In genomic region chr6:161301338-161301737, GRCh38 we compare ENCODE assay signal across 15 cellular contexts. TPM values are rescaled to one million over a fixed set of nuclear protein-coding genes. Genes with fewer than 3 reads are reported as not detected.
DNase-seq lines count a peak whose midpoint lies in the region; ATAC-seq, FAIRE-seq and TF ChIP-seq lines count a peak whose summit lies in the region.
"Had no signal": no experiment of that assay in that cellular context is flagged by ENCODE, and none has a peak within 500 bp of the region (broad histone marks: within the 10 kb centered on the region; RNA-seq: fewer than 3 reads in every experiment).

No MANE protein-coding gene starts in this region.

- POLR2A ChIA-PET in K562 (lab: Yijun Ruan, JAX): interaction anchor here (0.7 kb wide), 1 partner anchor 249 kb away, joined by 5 read pairs; no protein-coding TSS in a partner anchor

- H3K79me2 ChIP-seq in K562 (ENCODE audit: control insufficient read depth, insufficient read depth, low read length): no peaks in the 10 kb centered on the region; the same call in 2 of the 3 replicates

- H3K27me3 Mint-ChIP-seq in activated T-cell treated with anti-CD3 and anti-CD28 coated beads, Interleukin-2, amount 50 U/mL, for 4 hours (ENCODE audit: low read depth): peaks cover 2% of the 10 kb centered on the region

- no peak overlapping the region for H3K4me2 ChIP-seq in K562 (ENCODE audit: insufficient read depth, low read length)
- H3K4me2 ChIP-seq: KMS-11 had no signal

- H3K9me3 Mint-ChIP-seq in activated T-cell treated with anti-CD3 and anti-CD28 coated beads, Interleukin-2, amount 50 U/mL, for 4 hours: no peaks in the 10 kb centered on the region

- H3K9me1 ChIP-seq in K562 (ENCODE audit: control insufficient read depth, insufficient read depth, low read length): no peaks in the 10 kb centered on the region

- CTCF ChIA-PET in K562 (lab: Yijun Ruan, JAX; ENCODE audit: low intra/inter-chr PET ratio): no interaction called here

- H3K27ac ChIP-seq in K562 (ENCODE audit: extremely low read depth, low read depth, low read length) (no peak overlapping the region), upper lobe of left lung (no peak overlapping the region)
- H3K27ac ChIP-seq: KMS-11 had no signal

- DNase-seq in HS-5 (ENCODE audit: low read depth) (peak; percentile 49), K562 (ENCODE audit: extremely low read depth in 1 of 4, low spot score in 3 of 4) (no peak), left cardiac atrium (no peak), upper lobe of left lung (peak in 1 of 2 donors; percentile 67), T-helper 2 cell (no peak), NCI-H748 treated with DMSO at 0.1 percent for 48 hours (lab: John Stamatoyannopoulos, UW) (no peak)
- no peak for DNase-seq in stimulated activated CD4-positive, alpha-beta T cell treated with anti-CD3 and anti-CD28 coated beads, Interleukin-2, amount 100 ng/mL, for 48 hours
- DNase-seq in activated T-cell treated with anti-CD3 and anti-CD28 coated beads, Interleukin-2, amount 50 U/mL, for 4 hours: no peak
- DNase-seq: dorsolateral prefrontal cortex, mucosa of descending colon, T-helper 17 cell had no signal

- H3K4me1 ChIP-seq in K562 (replicated peaks in 1 of 2; ENCODE audit: control insufficient read depth in 2 of 2, insufficient read depth in 2 of 2, low read length in 2 of 2) (peaks cover 2 to 10% of the 10 kb centered on the region in 2 experiments; a peak in 3 of 5 replicates), upper lobe of left lung (peaks cover 0 to 9% (median 2%) of the 10 kb centered on the region in 4 donors)

- H4K20me1 ChIP-seq in K562 (replicated peaks; ENCODE audit: control insufficient read depth, insufficient read depth, low read length): no peaks in the 10 kb centered on the region

- 25% methylated on average over 2 of the region's 2 CpGs for WGBS in K562 (ENCODE audit: insufficient coverage, low coverage, missing lambda C conversion rate)
- 48 to 53% methylated on average over 2 of the region's 2 CpGs for WGBS in upper lobe of left lung, 2 donors

- H3K27me3 ChIP-seq in K562 (ENCODE audit: control insufficient read depth in 2 of 2, insufficient read depth in 2 of 2, low read length in 2 of 2) (no peaks in the 10 kb centered on the region), upper lobe of left lung (no peaks in the 10 kb centered on the region)
- H3K27me3 ChIP-seq: dorsolateral prefrontal cortex had no signal

- no peaks in the 10 kb centered on the region for H3K36me3 ChIP-seq in K562 (ENCODE audit: control insufficient read depth, insufficient read depth, low read length)
- H3K36me3 ChIP-seq in upper lobe of left lung: no peaks in the 10 kb centered on the region

- H3K4me1 Mint-ChIP-seq in activated T-cell treated with anti-CD3 and anti-CD28 coated beads, Interleukin-2, amount 50 U/mL, for 4 hours (ENCODE audit: low read depth): no peaks in the 10 kb centered on the region

- peak; percentile 35 for FAIRE-seq in K562 (lab: Jason Lieb, UNC)
- FAIRE-seq: D721Med, H54 had no signal

- TF ChIP-seq POLR2A in K562 (conservative IDR thresholded peaks at IDR 0.05) (no peak), upper lobe of left lung (IDR thresholded peaks at IDR 0.05) (no peak)

- H3K4me3 Mint-ChIP-seq in activated T-cell treated with anti-CD3 and anti-CD28 coated beads, Interleukin-2, amount 50 U/mL, for 4 hours: no peak overlapping the region
- H3K4me3 Mint-ChIP-seq: activated naive CD8-positive, alpha-beta T cell; T-helper 17 cell had no signal

- H3K9me3 ChIP-seq in K562 (replicated peaks; ENCODE audit: control insufficient read depth, insufficient read depth, low read depth, low read length) (no peaks in the 10 kb centered on the region), upper lobe of left lung (no peaks in the 10 kb centered on the region)
- H3K9me3 ChIP-seq: mucosa of descending colon had no signal

- TF ChIP-seq EP300 in K562 (IDR thresholded peaks at IDR 0.05; ENCODE audit: low read length): no peak
- TF ChIP-seq EP300 in upper lobe of left lung (IDR thresholded peaks at IDR 0.05): no peak

- no peak for TF ChIP-seq RAD21 in K562 (CRISPR knock-in tag; conservative IDR thresholded peaks at IDR 0.05 in 1 of 2, IDR thresholded peaks at IDR 0.05 in 1 of 2)

- no TSS peak for BruUV-seq in K562 (replicated peaks; lab: Mats Ljungman, UMichigan)

- H3K4me3 ChIP-seq in K562 (no peak overlapping the region), upper lobe of left lung (no peak overlapping the region)
- H3K4me3 ChIP-seq: dorsolateral prefrontal cortex, mucosa of descending colon had no signal

- in situ Hi-C loops in K562 (cut with MboI): no loop called here

- H2AFZ ChIP-seq in K562 (ENCODE audit: low read depth, low read length): no peak overlapping the region

- H3K9ac ChIP-seq in K562 (ENCODE audit: insufficient read depth in 1 of 2, low read depth in 2 of 2, low read length in 2 of 2): 0 out of 4 replicates have a peak overlapping the region, but pooled peaks of 1 of the 2 experiments have one; percentile 1
- H3K9ac ChIP-seq: KMS-11 had no signal

- no peak for TF ChIP-seq CTCF in K562 (IDR thresholded peaks at IDR 0.05 in 2 of 3, conservative IDR thresholded peaks at IDR 0.05 in 1 of 3; ENCODE audit: insufficient read depth in 2 of 3, low read depth in 1 of 3, low read length in 3 of 3)
- TF ChIP-seq CTCF in upper lobe of left lung (IDR thresholded peaks at IDR 0.05): no peak

- intact Hi-C loops in K562 (cut with micrococcal nuclease): no loop called here
- intact Hi-C loops in left cardiac atrium (cut with DNase I): no loop called here

- no peaks in the 10 kb centered on the region for H3K36me3 Mint-ChIP-seq in activated T-cell treated with anti-CD3 and anti-CD28 coated beads, Interleukin-2, amount 50 U/mL, for 4 hours (ENCODE audit: insufficient read depth)
- H3K36me3 Mint-ChIP-seq: activated naive CD8-positive, alpha-beta T cell had no signal

- ATAC-seq in K562: peak; percentile 21; the same call in 2 of the 3 replicates
- ATAC-seq in left cardiac atrium: peak; percentile 62 to 93
- ATAC-seq in upper lobe of left lung (ENCODE audit: low FRiP score in 2 of 2): peak; percentile 60 to 66
- ATAC-seq in activated T-cell treated with anti-CD3 and anti-CD28 coated beads, Interleukin-2, amount 50 U/mL, for 4 hours: no peak
- ATAC-seq: mucosa of descending colon, T-helper 17 cell had no signal

TF ChIP-seq in K562, 482 proteins besides CTCF, POLR2A, EP300 and RAD21:
- peak in 1 of 2 experiments; percentile 62; a peak in 1 of 4 replicates for TF ChIP-seq TEAD1 (CRISPR knock-in tag; IDR thresholded peaks at IDR 0.05)
- TF ChIP-seq HNRNPK (IDR thresholded peaks at IDR 0.05; ENCODE audit: low read depth, low read length, poor library complexity, severe bottlenecking): no peak
- no peak for TF ChIP-seq CEBPG (CRISPR knock-in tag; IDR thresholded peaks at IDR 0.05)
- TF ChIP-seq CEBPG (tag; conservative IDR thresholded peaks at IDR 0.05 in 1 of 2, IDR thresholded peaks at IDR 0.05 in 1 of 2): 0 out of 4 replicates have a peak, but pooled peaks of 1 of the 2 experiments have one; percentile 8

RNA-seq across cellular contexts. Expression of gene AGPAT4, which starts 27.5 kb away (rescaled TPM):
- total RNA-seq in K562 (2011; cell fraction: chromatin; rRNA removed; ENCODE audit: low replicate concordance): 90.5 and 109 TPM in 2 replicates
- total RNA-seq in K562 (2011; cell fraction: nucleolus; rRNA removed): 65.2 and 67.4 TPM in 2 replicates
- total RNA-seq in K562 (2011; cell fraction: nucleoplasm; rRNA removed): 60.1 and 75.0 TPM in 2 replicates
- total RNA-seq in K562 (2014; rRNA removed) (4.5 and 6.7 TPM in 2 replicates), K562 (2014; rRNA removed; fragmentation: Illumina TruSeq; extraction: Trizol) (7.1 and 7.9 TPM in 2 replicates), K562 (2015; rRNA removed; fragmentation: Illumina TruSeq; extraction: Trizol) (5.0 and 5.6 TPM in 2 replicates), K562 (2021) (9.2 and 9.7 TPM in 2 replicates), left cardiac atrium (1 to 10 TPM; 2.9 to 4.6 TPM), upper lobe of left lung (10 to 100 TPM in 5 of 6 donors, 1 to 10 TPM in 1; 7.0 to 26.3 (median 14.4) TPM)
- polyA plus RNA-seq in K562 (2011; rRNA removed) (15.0 and 17.0 TPM in 2 replicates), K562 (2014; fragmentation: Illumina TruSeq; extraction: Trizol) (5.6 and 5.7 TPM in 2 replicates), K562 (2014; fragmentation: Nextera tagmentation; extraction: Ambion mirVana) (1 to 10 TPM; 2.2 to 3.4 TPM), K562 (2014; rRNA removed) (7.2 and 7.3 TPM in 2 replicates)
- polyA plus RNA-seq in K562 (2011; cell fraction: cytosol; rRNA removed): 9.2 and 14.2 TPM in 2 replicates
- polyA plus RNA-seq in K562 (2011; cell fraction: nucleus; rRNA removed): 62.4 and 68.7 TPM in 2 replicates
- 5.3 and 8.6 TPM in 2 replicates for polyA plus RNA-seq in K562 (2012)
- polyA minus RNA-seq in K562 (2011; rRNA and poly(A)+ RNA removed): 31.8 and 34.7 TPM in 2 replicates
- 6.3 and 8.8 TPM in 2 replicates for polyA minus RNA-seq in K562 (2011; cell fraction: cytosol; rRNA and poly(A)+ RNA removed)
- polyA minus RNA-seq in K562 (2011; cell fraction: nucleus; rRNA and poly(A)+ RNA removed): 36.2 and 58.6 TPM in 2 replicates
- 1 to 10 TPM; 1.5 to 2.0 (median 2.0) TPM for total RNA-seq in activated T-cell treated with anti-CD3 and anti-CD28 coated beads, Interleukin-2, amount 50 U/mL, for 4 hours

Comparison
In these comparisons a context has a peak if more than half of its experiments do, and no peak if none do; other contexts are left out.
1. ATAC-seq: peak in K562 (single experiment), left cardiac atrium (2 of 2) and upper lobe of left lung (2 of 2); none in activated T-cell treated with anti-CD3 and anti-CD28 coated beads, Interleukin-2, amount 50 U/mL, for 4 hours (0 of 2).